19 cellular contexts compared by ENCODE assay signal in the genomic region with DNA sequence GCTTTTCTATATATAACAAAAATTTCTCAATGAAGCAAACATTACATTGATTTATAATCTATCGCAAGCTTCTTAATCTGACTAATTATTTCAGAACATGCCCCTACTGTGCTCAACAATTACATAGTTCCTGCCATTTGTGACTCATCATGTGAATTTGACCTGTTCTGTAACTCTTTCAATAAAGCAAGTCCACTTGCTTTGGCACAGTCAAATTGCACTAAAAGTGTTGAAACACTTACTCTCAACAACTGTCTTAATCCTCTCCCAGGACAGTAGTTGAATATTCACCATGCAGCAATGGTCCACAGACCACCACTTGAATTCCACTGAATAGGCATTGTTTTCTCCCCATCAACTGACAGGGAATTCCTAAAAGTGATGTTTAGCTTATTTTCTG.
DNase-seq lines count a peak whose midpoint lies in the region; TF ChIP-seq lines count a peak whose summit lies in the region.
"Had no signal": no experiment of that assay in that cellular context is flagged by ENCODE, and none has a peak within 500 bp of the region (broad histone marks: within the 10 kb centered on the region; RNA-seq: fewer than 3 reads in every experiment).

No MANE protein-coding gene starts in this region.

- H3K9me3 ChIP-seq in mammary epithelial cell (replicated peaks; ENCODE audit: insufficient read depth, low read length) (no peaks in the 10 kb centered on the region), fibroblast of lung (ENCODE audit: control insufficient read depth, insufficient read depth, low read depth, low read length) (no peaks in the 10 kb centered on the region)
- H3K9me3 ChIP-seq: A549, BE2C, MG63 had no signal

- H3K4me3 ChIP-seq in mammary epithelial cell (replicated peaks in 1 of 3; ENCODE audit: insufficient read depth in 1 of 3, low read depth in 2 of 3, low read length in 3 of 3) = no peak overlapping the region
- H3K4me3 ChIP-seq in fibroblast of lung (replicated peaks in 1 of 4; ENCODE audit: control extremely low read depth in 1 of 4, insufficient read depth in 1 of 4, low read depth in 3 of 4, low read length in 4 of 4) = no peak overlapping the region
- H3K4me3 ChIP-seq: A549, GM23248, MG63 had no signal

- H3K4me2 ChIP-seq in mammary epithelial cell (ENCODE audit: insufficient read depth, low read depth, low read length) (peak overlapping the region; percentile 32), fibroblast of lung (ENCODE audit: extremely low read depth, insufficient read depth, low read length) (no peak overlapping the region)
- H3K4me2 ChIP-seq: A549 had no signal

- DNase-seq in HT1080 (ENCODE audit: low read depth) = peak; percentile 28
- peak; percentile 61 for DNase-seq in mammary epithelial cell
- peak; percentile 8 to 56 for DNase-seq in fibroblast of lung (ENCODE audit: low read depth in 2 of 2)
- DNase-seq in renal cortical epithelial cell (ENCODE audit: low read depth) = peak; percentile 84
- DNase-seq in activated CD8-positive, alpha-beta memory T cell treated with anti-CD3 and anti-CD28 coated beads, Interleukin-2, amount 50 U/mL, for 48 hours = no peak
- no peak for DNase-seq in NCI-H1417 treated with DMSO at 0.1 percent for 48 hours (lab: John Stamatoyannopoulos, UW)
- DNase-seq in NCI-H446 treated with DMSO at 0.1 percent for 48 hours (lab: John Stamatoyannopoulos, UW) = no peak
- DNase-seq in GM19238 (ENCODE audit: insufficient read length, low spot score) = no peak
- DNase-seq: BE2C, EL, GM23248, H9, Karpas-422, MG63, NCI-H1436, NCI-H187 treated with DMSO at 0.1 percent for 48 hours, NCI-H2107, NCI-H748 treated with DMSO at 0.1 percent for 48 hours had no signal

- H3K27me3 ChIP-seq in mammary epithelial cell (ENCODE audit: insufficient read depth, low read length) (no peaks in the 10 kb centered on the region), fibroblast of lung (ENCODE audit: control insufficient read depth, insufficient read depth, low read length) (no peaks in the 10 kb centered on the region)
- H3K27me3 ChIP-seq: BE2C, MG63 had no signal

- H2AFZ ChIP-seq in mammary epithelial cell (ENCODE audit: low read depth, low read length) (no peak overlapping the region), fibroblast of lung (ENCODE audit: low read length) (no peak overlapping the region)
- H2AFZ ChIP-seq: GM23248 had no signal

- no peaks in the 10 kb centered on the region for H3K79me2 ChIP-seq in mammary epithelial cell (ENCODE audit: insufficient read depth, low read length)
- H3K79me2 ChIP-seq in fibroblast of lung (ENCODE audit: control insufficient read depth, insufficient read depth, low read length) = no peaks in the 10 kb centered on the region

- H3K36me3 ChIP-seq in mammary epithelial cell (ENCODE audit: insufficient read depth, low read length) (no peaks in the 10 kb centered on the region), fibroblast of lung (ENCODE audit: control insufficient read depth, insufficient read depth, low read length) (no peaks in the 10 kb centered on the region)
- H3K36me3 ChIP-seq: BE2C, MG63 had no signal

- no TSS peak for BruUV-seq in mammary epithelial cell (replicated peaks; lab: Mats Ljungman, UMichigan)

- H3K27ac ChIP-seq in mammary epithelial cell (ENCODE audit: insufficient read depth, low read depth, low read length) (no peak overlapping the region), fibroblast of lung (ENCODE audit: insufficient read depth, low read length) (no peak overlapping the region)
- H3K27ac ChIP-seq: A549, GM23248 had no signal

- peaks cover 10% of the 10 kb centered on the region for H3K4me1 ChIP-seq in mammary epithelial cell (ENCODE audit: insufficient read depth, low read length)
- no peaks in the 10 kb centered on the region for H3K4me1 ChIP-seq in fibroblast of lung (ENCODE audit: control insufficient read depth, extremely low read depth, insufficient read depth, low read length)
- H3K4me1 ChIP-seq: BE2C had no signal

- H4K20me1 ChIP-seq in mammary epithelial cell (ENCODE audit: insufficient read depth, low read length) (no peaks in the 10 kb centered on the region), fibroblast of lung (ENCODE audit: control insufficient read depth, extremely low read depth, insufficient read depth, low read length) (no peaks in the 10 kb centered on the region)

- CTCF ChIA-PET in mammary epithelial cell (lab: Charles Lee; ENCODE audit: low non-redundant PET) = no interaction called here

- 15% methylated on average over 1 of the region's 1 CpG for WGBS in mammary epithelial cell (ENCODE audit: low coverage, missing lambda C conversion rate)

- dilution Hi-C loops in mammary epithelial cell (cut with HindIII; ENCODE audit: low sequenced_read_pairs) = no loop called here

- H3K9ac ChIP-seq in mammary epithelial cell (ENCODE audit: insufficient read depth, low read length) (no peak overlapping the region), fibroblast of lung (ENCODE audit: insufficient read depth, low read length) (no peak overlapping the region)
- H3K9ac ChIP-seq: GM23248 had no signal

- intact Hi-C loops in mammary epithelial cell (cut with micrococcal nuclease) = no loop called here

- in situ Hi-C loops in mammary epithelial cell (cut with MboI; ENCODE audit: low sequenced_read_pairs in 2 of 2) = no loop called here

- no peak for TF ChIP-seq CTCF in mammary epithelial cell (conservative IDR thresholded peaks at IDR 0.05 in 1 of 2, IDR thresholded peaks at IDR 0.05 in 1 of 2; ENCODE audit: extremely low read depth in 1 of 2, insufficient read depth in 1 of 2, low read depth in 1 of 2, low read length in 2 of 2)
- TF ChIP-seq CTCF in fibroblast of lung (conservative IDR thresholded peaks at IDR 0.05 in 1 of 2, IDR thresholded peaks at IDR 0.05 in 1 of 2; ENCODE audit: low read depth in 1 of 2, low read length in 2 of 2) = no peak

Comparison
In these comparisons a context has a peak if more than half of its experiments do, and no peak if none do; other contexts are left out.
1. DNase-seq: peak in HT1080 (single experiment), mammary epithelial cell (single experiment), fibroblast of lung (2 of 2) and renal cortical epithelial cell (single experiment); none in activated CD8-positive, alpha-beta memory T cell treated with anti-CD3 and anti-CD28 coated beads, Interleukin-2, amount 50 U/mL, for 48 hours (single experiment), NCI-H1417 treated with DMSO at 0.1 percent for 48 hours (single experiment), NCI-H446 treated with DMSO at 0.1 percent for 48 hours (single experiment) and GM19238 (single experiment).